14 cellular contexts compared by ENCODE assay signal in genomic region chr17:4163951-4164350, GRCh38. TPM values are rescaled to one million over a fixed set of nuclear protein-coding genes. Genes with fewer than 3 reads are reported as not detected.
A peak's percentile ranks its signal among the peaks of the same experiment; 100 is the strongest.
DNase-seq lines count a peak whose midpoint lies in the region; ATAC-seq and TF ChIP-seq lines count a peak whose summit lies in the region.
"Had no signal": no experiment of that assay in that cellular context is flagged by ENCODE, and none has a peak within 500 bp of the region (broad histone marks: within the 10 kb centered on the region; RNA-seq: fewer than 3 reads in every experiment).

No MANE protein-coding gene starts in this region.

- no peak overlapping the region for H3K4me3 ChIP-seq in BLaER1 treated with 17β-estradiol and CSF1 and Interleukin-3, amounts not matched to agents 10 nM and 100 nM
- H3K4me3 ChIP-seq in esophagus squamous epithelium = no peak overlapping the region

- peaks cover 49 to 60% (median 51%) of the 10 kb centered on the region in 11 experiments for H3K36me3 ChIP-seq in BLaER1 treated with 17β-estradiol and CSF1 and Interleukin-3, amounts not matched to agents 10 nM and 100 nM
- peaks cover 3 to 67% (median 12%) of the 10 kb centered on the region in 3 donors for H3K36me3 ChIP-seq in esophagus squamous epithelium

- H3K27ac ChIP-seq in BLaER1 treated with 17β-estradiol and CSF1 and Interleukin-3, amounts not matched to agents 10 nM and 100 nM = peak overlapping the region in 2 of 11 experiments; percentile 10 to 23; a peak in 2 of 22 replicates
- peak overlapping the region in 2 of 4 donors; percentile 48 to 73 for H3K27ac ChIP-seq in esophagus squamous epithelium

- peaks cover 17% of the 10 kb centered on the region for H3K4me1 Mint-ChIP-seq in mesothelial cell of epicardium

- DNase-seq in MV-4-11 (lab: John Stamatoyannopoulos, UW) = peak; percentile 22
- DNase-seq in dedifferentiated amniotic fluid mesenchymal stem cell (ENCODE audit: extremely low spot score) = peak; percentile 22
- no peak for DNase-seq in mesothelial cell of epicardium (ENCODE audit: low spot score in 2 of 2, unreplicated experiment in 2 of 2)
- DNase-seq in esophagus squamous epithelium (lab: John Stamatoyannopoulos, UW) = no peak
- no peak for DNase-seq in SW480 (ENCODE audit: low spot score)
- DNase-seq in pons (ENCODE audit: low spot score) = no peak
- DNase-seq: activated CD8-positive, alpha-beta T cell treated with anti-CD3 and anti-CD28 coated beads, Interleukin-2, amount 10 ng/mL, durations not matched to agents 7 days and 5 days; activated naive CD4-positive, alpha-beta T cell treated with Interleukin-2 at 50 U/mL for 16 hours; GOT3; midbrain; stimulated activated CD4-positive, alpha-beta T cell treated with anti-CD3 and anti-CD28 coated beads, Interleukin-2, amount 100 ng/mL, for 24 hours had no signal

- H3K9ac ChIP-seq in BLaER1 treated with 17β-estradiol and CSF1 and Interleukin-3, amounts not matched to agents 10 nM and 100 nM = no peak overlapping the region

- H3K4me2 ChIP-seq in BLaER1 treated with 17β-estradiol and CSF1 and Interleukin-3, amounts not matched to agents 10 nM and 100 nM = peak overlapping the region; percentile 23 to 82 (median 58); a peak in 19 of 22 replicates

- H4K20me1 ChIP-seq in BLaER1 treated with 17β-estradiol and CSF1 and Interleukin-3, amounts not matched to agents 10 nM and 100 nM = peaks cover 0 to 51% (median 0%) of the 10 kb centered on the region in 11 experiments; a peak in 3 of 22 replicates

- peaks cover 36 to 41% (median 39%) of the 10 kb centered on the region in 10 experiments for H3K4me1 ChIP-seq in BLaER1 treated with 17β-estradiol and CSF1 and Interleukin-3, amounts not matched to agents 10 nM and 100 nM
- peaks cover 24 to 42% (median 26%) of the 10 kb centered on the region in 3 donors for H3K4me1 ChIP-seq in esophagus squamous epithelium

- H3K27me3 ChIP-seq in BLaER1 treated with 17β-estradiol and CSF1 and Interleukin-3, amounts not matched to agents 10 nM and 100 nM = no peaks in the 10 kb centered on the region
- no peaks in the 10 kb centered on the region for H3K27me3 ChIP-seq in esophagus squamous epithelium

- no peak for TF ChIP-seq POLR2A in esophagus squamous epithelium (IDR thresholded peaks at IDR 0.05)

- H3K27me3 Mint-ChIP-seq in mesothelial cell of epicardium (ENCODE audit: low read depth) = no peaks in the 10 kb centered on the region
- H3K27me3 Mint-ChIP-seq: progenitor cell of endocrine pancreas had no signal

- H3K9me3 ChIP-seq in BLaER1 treated with 17β-estradiol and CSF1 and Interleukin-3, amounts not matched to agents 10 nM and 100 nM (replicated peaks in 1 of 11) = no peaks in the 10 kb centered on the region
- H3K9me3 ChIP-seq in esophagus squamous epithelium = no peaks in the 10 kb centered on the region

- TF ChIP-seq CTCF in mesothelial cell of epicardium (IDR thresholded peaks at IDR 0.05; ENCODE audit: unreplicated experiment) = no peak
- no peak for TF ChIP-seq CTCF in esophagus squamous epithelium (IDR thresholded peaks at IDR 0.05)

- no peak overlapping the region for H3K4me3 Mint-ChIP-seq in mesothelial cell of epicardium
- H3K4me3 Mint-ChIP-seq: activated CD8-positive, alpha-beta T cell treated with anti-CD3 and anti-CD28 coated beads, Interleukin-2, amount 10 ng/mL, durations not matched to agents 7 days and 5 days had no signal

- WGBS in esophagus squamous epithelium, 2 donors = 57 to 58% methylated on average over 6 of the region's 6 CpGs

- peaks cover 42% of the 10 kb centered on the region for H3K36me3 Mint-ChIP-seq in mesothelial cell of epicardium

- H3K9me3 Mint-ChIP-seq in mesothelial cell of epicardium = no peaks in the 10 kb centered on the region

- intact Hi-C loops in esophagus squamous epithelium (cut with DNase I) = no loop called here

- no peak for ATAC-seq in GM18520 (IDR thresholded peaks at IDR 0.05; ENCODE audit: unreplicated experiment)
- ATAC-seq: activated CD8-positive, alpha-beta T cell treated with anti-CD3 and anti-CD28 coated beads, Interleukin-2, amount 10 ng/mL, durations not matched to agents 7 days and 5 days had no signal

- H3K27ac Mint-ChIP-seq in mesothelial cell of epicardium = peak overlapping the region; percentile 21
- H3K27ac Mint-ChIP-seq: activated CD8-positive, alpha-beta T cell treated with anti-CD3 and anti-CD28 coated beads, Interleukin-2, amount 10 ng/mL, durations not matched to agents 7 days and 5 days; progenitor cell of endocrine pancreas had no signal

RNA-seq across cellular contexts. Expression of gene CYB5D2, which starts 21.0 kb away (rescaled TPM):
- 13.6 to 15.9 TPM (median 14.9 TPM) in 3 replicates for total RNA-seq in mesothelial cell of epicardium
- total RNA-seq in esophagus squamous epithelium = 10 to 100 TPM; 15.4 to 21.0 (median 18.3) TPM

RNA-seq across cellular contexts. Expression of gene ZZEF1, which starts 21.1 kb away (rescaled TPM):
- total RNA-seq in mesothelial cell of epicardium (42.2 to 45.9 TPM (median 44.1 TPM) in 3 replicates), esophagus squamous epithelium (10 to 100 TPM; 24.8 to 72.9 (median 36.4) TPM)

Comparison
In these comparisons a context has a peak if more than half of its experiments do, and no peak if none do; other contexts are left out.
1. DNase-seq: peak in MV-4-11 (single experiment) and dedifferentiated amniotic fluid mesenchymal stem cell (single experiment); none in mesothelial cell of epicardium (0 of 2), esophagus squamous epithelium (single experiment), SW480 (single experiment) and pons (single experiment).